Comparison of ENCODE assay signal across 8 cellular contexts in genomic region chr1:204506091-204506968, GRCh38. TPM values are rescaled to one million over a fixed set of nuclear protein-coding genes. Genes with fewer than 3 reads are reported as not detected.
DNase-seq lines count a peak whose midpoint lies in the region; TF ChIP-seq lines count a peak whose summit lies in the region.

No MANE protein-coding gene starts in this region.

- peaks cover 10% of the 10 kb centered on the region for H3K4me1 ChIP-seq in neuron (ENCODE audit: insufficient read depth, low read length)

- no peaks in the 10 kb centered on the region for H3K9me3 ChIP-seq in neuron (ENCODE audit: low read length)

- H2AFZ ChIP-seq in neuron (ENCODE audit: low read depth, low read length): peak overlapping the region; percentile 63

- no peaks in the 10 kb centered on the region for H3K36me3 ChIP-seq in neuron (ENCODE audit: insufficient read depth, low read length)

- H3K27me3 ChIP-seq in neuron (ENCODE audit: insufficient read depth, low read length): no peaks in the 10 kb centered on the region

- peak overlapping the region; percentile 51 to 60 for H3K4me3 ChIP-seq in foreskin fibroblast (ENCODE audit: low read depth in 1 of 2, low read length in 2 of 2)
- peak overlapping the region; percentile 66 for H3K4me3 ChIP-seq in neuron (ENCODE audit: low read length)

- peak; percentile 93 for DNase-seq in DMS53 treated with DMSO at 0.1 percent for 48 hours (lab: John Stamatoyannopoulos, UW; ENCODE audit: unreplicated experiment)
- DNase-seq in H4 (ENCODE audit: low spot score): peak; percentile 86
- DNase-seq in LHCN-M2 (ENCODE audit: low read depth): peak; percentile 94
- peak; percentile 91 for DNase-seq in RKO (ENCODE audit: low spot score)
- DNase-seq in activated effector memory CD4-positive, alpha-beta T cell treated with Interleukin-2 at 50 U/mL for 16 hours: peak; percentile 38
- DNase-seq in foreskin fibroblast: peak; percentile 83 to 92

- peak overlapping the region; percentile 80 for H3K27ac ChIP-seq in temporal lobe (ENCODE audit: low read depth, low read length)

- TF ChIP-seq CTCF in foreskin fibroblast (IDR thresholded peaks at IDR 0.05; ENCODE audit: low read depth, low read length): no peak

RNA-seq across cellular contexts. Expression of gene MDM4, which starts 9.9 kb away (rescaled TPM):
- 3.6 and 5.9 TPM in 2 replicates for total RNA-seq in H4 (2014; rRNA removed; shearing (Covaris generic))
- 10.5 and 14.5 TPM in 2 replicates for total RNA-seq in LHCN-M2 (2014; rRNA removed)
- 4.0 TPM for polyA plus RNA-seq in LHCN-M2 (2012)
- total RNA-seq in temporal lobe: 46.0 TPM

RNA-seq across cellular contexts. Expression of gene PIK3C2B, which starts 11.7 kb away (rescaled TPM):
- 2.4 and 3.4 TPM in 2 replicates for total RNA-seq in H4 (2014; rRNA removed; shearing (Covaris generic))
- total RNA-seq in LHCN-M2 (2014; rRNA removed) (0.29 TPM in 1 of 2 replicates, not detected in the other), temporal lobe (33.2 TPM)
- 0.27 TPM for polyA plus RNA-seq in LHCN-M2 (2012)

Comparison
In these comparisons a context has a peak if more than half of its experiments do, and no peak if none do; other contexts are left out.
1. Peak in every context shown above with its lines: DNase-seq, H3K4me3 ChIP-seq and H3K27ac ChIP-seq.
2. DNase-seq: peak in every context shown above with its lines; median percentile 94 in LHCN-M2; 93 in DMS53 treated with DMSO at 0.1 percent for 48 hours; 91 in RKO; 88 in foreskin fibroblast; 86 in H4; 38 in activated effector memory CD4-positive, alpha-beta T cell treated with Interleukin-2 at 50 U/mL for 16 hours.